ENCODE assay signal across 8 cellular contexts in the genomic region with DNA sequence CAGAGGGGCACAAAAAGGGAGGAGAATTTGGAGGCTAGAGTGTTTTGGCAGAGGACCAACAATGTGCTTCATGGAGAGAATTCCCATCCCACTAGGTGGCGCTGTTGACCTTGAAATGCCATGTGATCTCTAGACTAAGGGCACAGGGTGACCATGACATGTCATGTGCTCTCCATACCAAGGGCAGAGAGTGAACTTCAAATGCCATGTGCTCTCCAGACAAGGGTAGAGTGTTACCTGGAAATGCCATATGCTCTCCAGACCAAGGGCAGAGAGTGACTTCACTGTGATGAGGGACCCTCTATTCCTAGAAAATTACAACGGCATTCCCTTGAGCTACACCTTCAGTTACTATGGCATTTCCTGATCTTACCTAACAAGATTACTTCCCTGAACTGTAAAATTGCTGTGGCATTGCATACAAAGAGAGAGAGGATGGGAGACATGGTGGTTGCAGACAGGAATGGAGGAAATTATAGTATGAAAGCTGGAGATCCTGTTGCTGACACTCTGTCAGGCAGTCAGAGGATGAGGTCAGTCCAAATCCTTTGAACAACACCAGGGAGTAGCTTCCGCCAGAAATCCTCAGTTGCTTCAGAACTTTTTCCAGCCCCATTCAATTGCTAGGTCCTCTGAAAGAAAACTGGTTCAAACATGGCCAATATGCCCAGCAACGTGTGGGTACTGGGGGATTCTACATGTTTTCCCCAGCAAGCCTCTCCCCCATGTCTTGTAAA.
DNase-seq lines count a peak whose midpoint lies in the region; ATAC-seq, FAIRE-seq and TF ChIP-seq lines count a peak whose summit lies in the region.

No MANE protein-coding gene starts in this region.

- peak; percentile 63 for TF ChIP-seq CTCF in D721Med (IDR thresholded peaks at IDR 0.05; ENCODE audit: insufficient read depth, missing control alignments)
- peak; percentile 54 for TF ChIP-seq CTCF in neutrophil (IDR thresholded peaks at IDR 0.05)
- TF ChIP-seq CTCF in thyroid gland (IDR thresholded peaks at IDR 0.05), result peak in 5 of 6 experiments; percentile 31 to 80 (median 61)

- DNase-seq in D721Med (ENCODE audit: insufficient read length, low spot score) (peak; percentile 25), NOMO-1 treated with dmso at 0.1 percent for 144 hours (lab: John Stamatoyannopoulos, UW; ENCODE audit: unreplicated experiment) (peak; percentile 43), fibroblast of gingiva (ENCODE audit: low read depth) (peak; percentile 66), thyroid gland (peak; percentile 60 to 80)
- DNase-seq in activated CD8-positive, alpha-beta memory T cell treated with anti-CD3 and anti-CD28 coated beads, Interleukin-2, amount 50 U/mL, for 24 hours (ENCODE audit: extremely low read depth), result peak; percentile 39

- H3K9me3 ChIP-seq in neutrophil, result no peaks in the 10 kb centered on the region
- H3K9me3 ChIP-seq in thyroid gland, result no peaks in the 10 kb centered on the region

- FAIRE-seq in D721Med (lab: Jason Lieb, UNC), result peak; percentile 90

- intact Hi-C loops in thyroid gland (cut with DNase I), result no loop called here

- H3K4me1 ChIP-seq in neutrophil (ENCODE audit: control insufficient read depth in 1 of 2, insufficient read depth in 1 of 2, low read depth in 1 of 2, low read length in 1 of 2), result no peaks in the 10 kb centered on the region
- no peaks in the 10 kb centered on the region for H3K4me1 ChIP-seq in thyroid gland

- H3K27me3 ChIP-seq in neutrophil (no peaks in the 10 kb centered on the region), thyroid gland (no peaks in the 10 kb centered on the region)

- H3K4me3 ChIP-seq in neutrophil (ENCODE audit: low read depth in 1 of 2, low read length in 1 of 2), result no peak overlapping the region
- no peak overlapping the region for H3K4me3 ChIP-seq in thyroid gland (replicated peaks in 1 of 3)

- 64 to 68% methylated on average over 4 of the region's 4 CpGs for WGBS in thyroid gland, 2 donors

- ATAC-seq in GM19468 (IDR thresholded peaks at IDR 0.05; ENCODE audit: extremely low read depth, unreplicated experiment), result peak; percentile 92
- peak; percentile 89 for ATAC-seq in HG03571 (IDR thresholded peaks at IDR 0.05; ENCODE audit: unreplicated experiment)

- H3K36me3 ChIP-seq in neutrophil (no peaks in the 10 kb centered on the region), thyroid gland (no peaks in the 10 kb centered on the region)

- H3K27ac ChIP-seq in neutrophil, result no peak overlapping the region
- H3K27ac ChIP-seq in thyroid gland, result no peak overlapping the region

- no peak for TF ChIP-seq POLR2A in thyroid gland (IDR thresholded peaks at IDR 0.05)
